Comparison of ENCODE assay signal across 10 cellular contexts in the genomic region with DNA sequence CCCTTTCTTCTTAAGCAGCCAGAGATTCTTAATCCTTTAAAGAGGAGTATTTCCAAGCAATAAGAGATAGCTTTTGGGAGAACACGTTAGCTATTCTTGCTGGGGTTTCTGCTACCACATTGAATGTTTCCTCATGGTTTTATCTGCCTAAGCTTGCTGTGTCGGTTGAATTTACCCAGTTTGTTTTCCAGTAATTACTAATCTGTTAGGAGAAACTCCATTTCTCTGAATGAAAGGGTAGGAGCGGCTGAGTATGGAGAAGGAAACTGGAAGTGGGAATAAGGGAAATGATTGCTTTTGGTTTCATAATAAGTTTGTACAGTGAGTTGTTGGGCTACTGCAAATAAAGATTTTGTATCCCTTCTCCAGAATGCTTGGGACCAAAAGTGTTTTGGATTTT. TPM values are rescaled to one million over a fixed set of nuclear protein-coding genes. Genes with fewer than 3 reads are reported as not detected.
DNase-seq lines count a peak whose midpoint lies in the region; ATAC-seq, FAIRE-seq and TF ChIP-seq lines count a peak whose summit lies in the region.
"Had no signal": no experiment of that assay in that cellular context is flagged by ENCODE, and none has a peak within 500 bp of the region (broad histone marks: within the 10 kb centered on the region; RNA-seq: fewer than 3 reads in every experiment).

No MANE protein-coding gene starts in this region.

- H3K9ac ChIP-seq in HepG2 (ENCODE audit: insufficient read depth, low read depth, low read length), result peak overlapping the region; percentile 83

- CTCF ChIA-PET in activated CD8-positive, alpha-beta memory T cell treated with anti-CD3 and anti-CD28 coated beads, Interleukin-2, amount 10 ng/mL, durations not matched to agents 7 days and 5 days (lab: Charles Lee), result interaction anchor here (0.6 to 6.6 kb wide), 17 partner anchors 9 to 464 kb away, joined by 3 to 80 read pairs (median 4); partner anchors contain the start of genes AK3, CD274 and RCL1
- CTCF ChIA-PET in HepG2 (lab: Yijun Ruan, JAX; ENCODE audit: low intra/inter-chr PET ratio, low total read pairs), result no interaction called here

- H3K36me3 Mint-ChIP-seq in activated CD8-positive, alpha-beta memory T cell treated with anti-CD3 and anti-CD28 coated beads, Interleukin-2, amount 10 ng/mL, durations not matched to agents 7 days and 5 days, result peaks cover 7% of the 10 kb centered on the region
- H3K36me3 Mint-ChIP-seq in activated naive CD4-positive, alpha-beta T cell treated with anti-CD3 and anti-CD28 coated beads, Interleukin-2, amount 50 U/mL, for 72 hours, result peaks cover 14 to 16% of the 10 kb centered on the region in 2 donors

- TF ChIP-seq POLR2A in HepG2 (IDR thresholded peaks at IDR 0.05; ENCODE audit: insufficient read depth in 1 of 2, low read depth in 2 of 2, low read length in 2 of 2), result no peak
- TF ChIP-seq POLR2A in tibial nerve (IDR thresholded peaks at IDR 0.05), result no peak

- no peak for TF ChIP-seq CTCF in HepG2 (CRISPR knock-in tag; IDR thresholded peaks at IDR 0.05)
- no peak for TF ChIP-seq CTCF in tibial nerve (IDR thresholded peaks at IDR 0.05)

- H4K20me1 ChIP-seq in HepG2 (ENCODE audit: insufficient read depth, low read length), result no peaks in the 10 kb centered on the region

- H3K27ac Mint-ChIP-seq in activated CD8-positive, alpha-beta memory T cell treated with anti-CD3 and anti-CD28 coated beads, Interleukin-2, amount 10 ng/mL, durations not matched to agents 7 days and 5 days, result peak overlapping the region; percentile 90
- peak overlapping the region; percentile 89 to 95 for H3K27ac Mint-ChIP-seq in activated naive CD4-positive, alpha-beta T cell treated with anti-CD3 and anti-CD28 coated beads, Interleukin-2, amount 50 U/mL, for 72 hours

- ATAC-seq in activated CD8-positive, alpha-beta memory T cell treated with anti-CD3 and anti-CD28 coated beads, Interleukin-2, amount 10 ng/mL, durations not matched to agents 7 days and 5 days, result no peak
- no peak for ATAC-seq in activated naive CD4-positive, alpha-beta T cell treated with anti-CD3 and anti-CD28 coated beads, Interleukin-2, amount 50 U/mL, for 72 hours
- ATAC-seq in HepG2 (no peak), HG02884 (IDR thresholded peaks at IDR 0.05; ENCODE audit: unreplicated experiment) (no peak), HG03045 (IDR thresholded peaks at IDR 0.05; ENCODE audit: unreplicated experiment) (no peak)

- FAIRE-seq in HepG2 (lab: Jason Lieb, UNC), result no peak
- FAIRE-seq: G401.6, urothelium cell line had no signal

- H3K4me3 Mint-ChIP-seq in activated CD8-positive, alpha-beta memory T cell treated with anti-CD3 and anti-CD28 coated beads, Interleukin-2, amount 10 ng/mL, durations not matched to agents 7 days and 5 days, result peak overlapping the region; percentile 88

- peaks cover 43% of the 10 kb centered on the region for H3K4me1 ChIP-seq in HepG2 (ENCODE audit: insufficient read depth, low read length)
- peaks cover 0 to 49% (median 20%) of the 10 kb centered on the region in 4 donors for H3K4me1 ChIP-seq in tibial nerve

- H3K36me3 ChIP-seq in HepG2 (replicated peaks in 1 of 2; ENCODE audit: control insufficient read depth in 1 of 2, insufficient read depth in 2 of 2, low read length in 2 of 2), result no peaks in the 10 kb centered on the region
- peaks cover 0 to 6% (median 0%) of the 10 kb centered on the region in 3 donors for H3K36me3 ChIP-seq in tibial nerve

- H3K27me3 ChIP-seq in HepG2 (ENCODE audit: control insufficient read depth in 1 of 2, insufficient read depth in 2 of 2, low read length in 2 of 2) (no peaks in the 10 kb centered on the region), tibial nerve (no peaks in the 10 kb centered on the region)

- H3K9me3 ChIP-seq in HepG2 (ENCODE audit: low read length), result no peaks in the 10 kb centered on the region
- no peaks in the 10 kb centered on the region for H3K9me3 ChIP-seq in tibial nerve

- H3K4me1 Mint-ChIP-seq in activated CD8-positive, alpha-beta memory T cell treated with anti-CD3 and anti-CD28 coated beads, Interleukin-2, amount 10 ng/mL, durations not matched to agents 7 days and 5 days, result peaks cover 36% of the 10 kb centered on the region

- WGBS in HepG2 (ENCODE audit: low lambda C conversion rate), result 46% methylated on average over 3 of the region's 3 CpGs
- WGBS in tibial nerve, 2 donors, result 1 to 4% methylated on average over 3 of the region's 3 CpGs

- DNase-seq in activated CD8-positive, alpha-beta memory T cell treated with anti-CD3 and anti-CD28 coated beads, Interleukin-2, amount 10 ng/mL, durations not matched to agents 7 days and 5 days, result no peak
- DNase-seq in activated CD8-positive, alpha-beta memory T cell treated with anti-CD3 and anti-CD28 coated beads, Interleukin-2, amount 50 U/mL, for 48 hours, result no peak
- DNase-seq in activated naive CD4-positive, alpha-beta T cell treated with anti-CD3 and anti-CD28 coated beads, Interleukin-2, amount 50 U/mL, for 72 hours (ENCODE audit: low spot score in 2 of 2), result no peak
- no peak for DNase-seq in HepG2 (ENCODE audit: low spot score)
- DNase-seq in tibial nerve (ENCODE audit: low spot score in 2 of 2), result no peak
- no peak for DNase-seq in NCI-H446 treated with DMSO at 0.1 percent for 48 hours (lab: John Stamatoyannopoulos, UW)

- intact Hi-C loops in HepG2 (cut with micrococcal nuclease; ENCODE audit: unreplicated experiment), result loop anchor here (1.0 to 10.0 kb wide), 4 partner anchors 124 to 619 kb away; partner anchors contain the start of gene PLGRKT

- H3K9me3 Mint-ChIP-seq in activated CD8-positive, alpha-beta memory T cell treated with anti-CD3 and anti-CD28 coated beads, Interleukin-2, amount 10 ng/mL, durations not matched to agents 7 days and 5 days (ENCODE audit: low read depth), result no peaks in the 10 kb centered on the region
- no peaks in the 10 kb centered on the region for H3K9me3 Mint-ChIP-seq in activated naive CD4-positive, alpha-beta T cell treated with anti-CD3 and anti-CD28 coated beads, Interleukin-2, amount 50 U/mL, for 72 hours

- H3K4me2 ChIP-seq in HepG2 (ENCODE audit: low read depth, low read length), result peak overlapping the region; percentile 88

- in situ Hi-C loops in HepG2 (cut with HindIII; ENCODE audit: extremely low pct_ligation_motif_present, low pct_unique_long_range_greater_than_20kb), result loop anchor here (5.0 to 25.0 kb wide), 3 partner anchors 229 to 451 kb away; partner anchors contain the start of gene PLGRKT

- TF ChIP-seq RAD21 in HepG2 (CRISPR knock-in tag; IDR thresholded peaks at IDR 0.05), result no peak

- H3K4me3 ChIP-seq in HepG2 (replicated peaks in 1 of 3; ENCODE audit: insufficient read depth in 1 of 3, low read depth in 2 of 3, low read length in 3 of 3) (peak overlapping the region; percentile 67 to 85 (median 81); a peak in 5 of 6 replicates), tibial nerve (peak overlapping the region; percentile 77 to 92 (median 88))

- no peaks in the 10 kb centered on the region for H3K27me3 Mint-ChIP-seq in activated CD8-positive, alpha-beta memory T cell treated with anti-CD3 and anti-CD28 coated beads, Interleukin-2, amount 10 ng/mL, durations not matched to agents 7 days and 5 days

- BruUV-seq in HepG2 (replicated peaks; lab: Mats Ljungman, UMichigan), result no TSS peak

- H3K27ac ChIP-seq in HepG2 (ENCODE audit: extremely low read length, insufficient read depth, low read length) (no peak overlapping the region), tibial nerve (peak overlapping the region; percentile 88 to 98 (median 97))

- POLR2A ChIA-PET in HepG2 (lab: Yijun Ruan, JAX), result interaction anchor here (2.2 to 2.3 kb wide), 2 partner anchors 147 to 246 kb away, joined by 8 to 17 read pairs; partner anchors contain the start of gene AK3

- H2AFZ ChIP-seq in HepG2 (ENCODE audit: low read length), result peak overlapping the region; percentile 28

- no peak for TF ChIP-seq EP300 in HepG2 (IDR thresholded peaks at IDR 0.05; ENCODE audit: low read depth in 2 of 2, low read length in 2 of 2)
- TF ChIP-seq EP300 in HepG2 (CRISPR knock-in tag; IDR thresholded peaks at IDR 0.05; ENCODE audit: borderline replicate concordance), result no peak
- no peak for TF ChIP-seq EP300 in tibial nerve (IDR thresholded peaks at IDR 0.05)

- H3K79me2 ChIP-seq in HepG2 (ENCODE audit: insufficient read depth, low read length), result no peaks in the 10 kb centered on the region

RNA-seq across cellular contexts. Expression of gene JAK2, which starts 1.2 kb away (rescaled TPM):
- total RNA-seq in activated CD8-positive, alpha-beta memory T cell treated with anti-CD3 and anti-CD28 coated beads, Interleukin-2, amount 10 ng/mL, durations not matched to agents 7 days and 5 days, result 10 to 100 TPM; 20.6 to 27.0 TPM
- total RNA-seq in activated naive CD4-positive, alpha-beta T cell treated with anti-CD3 and anti-CD28 coated beads, Interleukin-2, amount 50 U/mL, for 72 hours, result 10 to 100 TPM; 16.4 to 30.4 TPM
- 4.1 and 5.8 TPM in 2 replicates for total RNA-seq in HepG2 (2016; rRNA removed; fragmentation: Illumina TruSeq; extraction: Trizol)
- 1.9 TPM in 2 replicates for total RNA-seq in HepG2 (2016; cell fraction: cytosol; rRNA removed; fragmentation: Illumina TruSeq; extraction: Trizol; ENCODE audit: low read depth)
- total RNA-seq in HepG2 (2016; cell fraction: insoluble cytoplasmic fraction; rRNA removed; fragmentation: Illumina TruSeq; extraction: Trizol), result 3.9 and 5.2 TPM in 2 replicates
- total RNA-seq in HepG2 (2016; cell fraction: membrane; rRNA removed; fragmentation: Illumina TruSeq; extraction: Trizol), result 2.7 and 3.3 TPM in 2 replicates
- total RNA-seq in HepG2 (2016; cell fraction: nucleus; rRNA removed; fragmentation: Illumina TruSeq; extraction: Trizol), result 8.9 and 9.8 TPM in 2 replicates
- 0.97 and 1.1 TPM in 2 replicates for polyA plus RNA-seq in HepG2 (2011; rRNA removed)
- polyA plus RNA-seq in HepG2 (2011; cell fraction: cytosol; rRNA removed), result 0.36 and 0.69 TPM in 2 replicates
- 1.8 and 1.9 TPM in 2 replicates for polyA plus RNA-seq in HepG2 (2011; cell fraction: nucleus; rRNA removed)
- 1.6 and 1.8 TPM in 2 replicates for polyA plus RNA-seq in HepG2 (2012)
- 0.11 and 0.22 TPM in 2 replicates for polyA plus RNA-seq in HepG2 (2016; cell fraction: cytosol; fragmentation: Illumina TruSeq; extraction: Trizol; ENCODE audit: low read depth)
- polyA plus RNA-seq in HepG2 (2016; cell fraction: insoluble cytoplasmic fraction; fragmentation: Illumina TruSeq; extraction: Trizol; ENCODE audit: low read depth), result 3.6 and 3.7 TPM in 2 replicates
- 0.78 and 0.98 TPM in 2 replicates for polyA plus RNA-seq in HepG2 (2016; cell fraction: membrane; fragmentation: Illumina TruSeq; extraction: Trizol; ENCODE audit: low read depth)
- polyA plus RNA-seq in HepG2 (2016; cell fraction: nucleus; fragmentation: Illumina TruSeq; extraction: Trizol; ENCODE audit: insufficient read depth, low read depth), result 4.4 and 5.6 TPM in 2 replicates
- 1.4 and 3.3 TPM in 2 replicates for polyA minus RNA-seq in HepG2 (2011; rRNA and poly(A)+ RNA removed; ENCODE audit: low replicate concordance)
- 2.1 and 2.3 TPM in 2 replicates for polyA minus RNA-seq in HepG2 (2011; cell fraction: cytosol; rRNA and poly(A)+ RNA removed)
- 15.7 and 20.3 TPM in 2 replicates for polyA minus RNA-seq in HepG2 (2011; cell fraction: nucleus; rRNA and poly(A)+ RNA removed)
- total RNA-seq in tibial nerve, result 10 to 100 TPM; 23.7 to 39.6 (median 37.8) TPM
